1 cellular context compared by ENCODE assay signal in genomic region chr11:1899686-1900085, GRCh38.
TF ChIP-seq lines count a peak whose summit lies in the region.

No MANE protein-coding gene starts in this region.

TF ChIP-seq in endothelial cell of umbilical vein, 7 proteins besides CTCF, POLR2A, EP300 and RAD21 (continued from another document):
- TF ChIP-seq GATA2 (IDR thresholded peaks at IDR 0.05; ENCODE audit: insufficient read depth, insufficient read length, low read depth, low read length) (no peak), EZH2 (IDR thresholded peaks at IDR 0.05; ENCODE audit: borderline replicate concordance, low read depth, low read length, severe bottlenecking) (no peak)
